1 cellular context compared by ENCODE assay signal in genomic region chr3:124409650-124410275, GRCh38.
TF ChIP-seq lines count a peak whose summit lies in the region.

No MANE protein-coding gene starts in this region.

TF ChIP-seq in GM23338, 12 proteins besides CTCF, POLR2A, EP300 and RAD21 (continued from another document):
- TF ChIP-seq ZNF462 (CRISPR knock-in tag; IDR thresholded peaks at IDR 0.05) (no peak), CREB1 (CRISPR knock-in tag; IDR thresholded peaks at IDR 0.05; ENCODE audit: low read depth) (no peak)
TF ChIP-seq in GM23338: peak in this region for 0.
